8 cellular contexts compared by ENCODE assay signal in genomic region chr20:35284992-35285805, GRCh38. TPM values are rescaled to one million over a fixed set of nuclear protein-coding genes. Genes with fewer than 3 reads are reported as not detected.
DNase-seq lines count a peak whose midpoint lies in the region; ATAC-seq, FAIRE-seq and TF ChIP-seq lines count a peak whose summit lies in the region.

No MANE protein-coding gene starts in this region.

- peak overlapping the region; percentile 84 for H3K4me3 Mint-ChIP-seq in activated T-cell treated with anti-CD3 and anti-CD28 coated beads, Interleukin-2, amount 50 U/mL, for 4 hours
- peak overlapping the region; percentile 97 for H3K4me3 Mint-ChIP-seq in type B pancreatic cell

- CTCF ChIA-PET in HepG2 (lab: Yijun Ruan, JAX; ENCODE audit: low intra/inter-chr PET ratio, low total read pairs), result interaction anchor here (0.8 to 1.1 kb wide), 2 partner anchors 19 to 22 kb away, joined by 3 to 5 read pairs; no protein-coding TSS in a partner anchor

- H3K4me3 ChIP-seq in ascending aorta (peak overlapping the region; percentile 79 to 85), HepG2 (replicated peaks in 1 of 3; ENCODE audit: insufficient read depth in 1 of 3, low read depth in 2 of 3, low read length in 3 of 3) (peak overlapping the region; percentile 80 to 98 (median 81))

- H3K36me3 ChIP-seq in ascending aorta (peaks cover 5 to 14% of the 10 kb centered on the region in 2 donors), HepG2 (replicated peaks in 1 of 2; ENCODE audit: control insufficient read depth in 1 of 2, insufficient read depth in 2 of 2, low read length in 2 of 2) (peaks cover 7 to 19% of the 10 kb centered on the region in 2 experiments; a peak in 4 of 5 replicates)

- WGBS in HepG2 (ENCODE audit: low lambda C conversion rate), result under 1% methylated on average over 19 of the region's 19 CpGs

- H3K9me3 ChIP-seq in ascending aorta (no peaks in the 10 kb centered on the region), HepG2 (ENCODE audit: low read length) (no peaks in the 10 kb centered on the region)

- peak overlapping the region; percentile 99 for H3K27ac Mint-ChIP-seq in type B pancreatic cell

- intact Hi-C loops in ascending aorta (cut with DNase I), result no loop called here
- intact Hi-C loops in HepG2 (cut with micrococcal nuclease; ENCODE audit: unreplicated experiment), result no loop called here

- POLR2A ChIA-PET in HepG2 (lab: Yijun Ruan, JAX), result interaction anchor here (0.6 to 3.5 kb wide), 47 partner anchors 9 to 669 kb away, joined by 3 to 80 read pairs (median 6); partner anchors contain the start of genes ACSS2, CEP250, EDEM2 and ERGIC3

- peak overlapping the region; percentile 91 for H3K4me2 ChIP-seq in HepG2 (ENCODE audit: low read depth, low read length)

- peak overlapping the region; percentile 62 for H2AFZ ChIP-seq in HepG2 (ENCODE audit: low read length)

- H3K27me3 Mint-ChIP-seq in activated T-cell treated with anti-CD3 and anti-CD28 coated beads, Interleukin-2, amount 50 U/mL, for 4 hours (ENCODE audit: low read depth), result no peaks in the 10 kb centered on the region
- H3K27me3 Mint-ChIP-seq in type B pancreatic cell, result no peaks in the 10 kb centered on the region

- H3K4me1 ChIP-seq in ascending aorta (peaks cover 6 to 24% of the 10 kb centered on the region in 2 donors), HepG2 (ENCODE audit: insufficient read depth, low read length) (peaks cover 70% of the 10 kb centered on the region)

- H3K27ac ChIP-seq in ascending aorta (peak overlapping the region; percentile 74 to 75), HepG2 (ENCODE audit: extremely low read length, insufficient read depth, low read length) (peak overlapping the region; percentile 95)

- peak in 1 of 2 experiments; percentile 33; a peak in 1 of 4 replicates for TF ChIP-seq POLR2A in HepG2 (IDR thresholded peaks at IDR 0.05; ENCODE audit: insufficient read depth in 1 of 2, low read depth in 2 of 2, low read length in 2 of 2)

- peaks cover 16% of the 10 kb centered on the region for H4K20me1 ChIP-seq in HepG2 (ENCODE audit: insufficient read depth, low read length)

- H3K36me3 Mint-ChIP-seq in activated T-cell treated with anti-CD3 and anti-CD28 coated beads, Interleukin-2, amount 50 U/mL, for 4 hours (ENCODE audit: insufficient read depth), result peaks cover 9% of the 10 kb centered on the region
- peaks cover 6% of the 10 kb centered on the region for H3K36me3 Mint-ChIP-seq in type B pancreatic cell

- no peak for ATAC-seq in activated T-cell treated with anti-CD3 and anti-CD28 coated beads, Interleukin-2, amount 50 U/mL, for 4 hours
- ATAC-seq in HepG2 (peak; percentile 4), GM19467 (IDR thresholded peaks at IDR 0.05; ENCODE audit: unreplicated experiment) (no peak), GM21717 (IDR thresholded peaks at IDR 0.05; ENCODE audit: unreplicated experiment) (no peak)

- TSS peak; percentile 81 for BruUV-seq in HepG2 (replicated peaks; lab: Mats Ljungman, UMichigan)

- peak overlapping the region; percentile 97 for H3K9ac ChIP-seq in HepG2 (ENCODE audit: insufficient read depth, low read depth, low read length)

- no peak for FAIRE-seq in HepG2 (lab: Jason Lieb, UNC)

- in situ Hi-C loops in HepG2 (cut with HindIII; ENCODE audit: extremely low pct_ligation_motif_present, low pct_unique_long_range_greater_than_20kb) (no loop called here), GM13976 (cut with MboI; ENCODE audit: low sequenced_read_pairs, unreplicated experiment) (no loop called here)

- H3K27me3 ChIP-seq in ascending aorta (no peaks in the 10 kb centered on the region), HepG2 (ENCODE audit: control insufficient read depth in 1 of 2, insufficient read depth in 2 of 2, low read length in 2 of 2) (peaks cover 2 to 6% of the 10 kb centered on the region in 2 experiments; a peak in 2 of 5 replicates)

- no peaks in the 10 kb centered on the region for H3K9me3 Mint-ChIP-seq in activated T-cell treated with anti-CD3 and anti-CD28 coated beads, Interleukin-2, amount 50 U/mL, for 4 hours
- no peaks in the 10 kb centered on the region for H3K9me3 Mint-ChIP-seq in type B pancreatic cell

- no peak for TF ChIP-seq RAD21 in HepG2 (CRISPR knock-in tag; IDR thresholded peaks at IDR 0.05)

- H3K4me1 Mint-ChIP-seq in activated T-cell treated with anti-CD3 and anti-CD28 coated beads, Interleukin-2, amount 50 U/mL, for 4 hours (ENCODE audit: low read depth), result peaks cover 26% of the 10 kb centered on the region
- H3K4me1 Mint-ChIP-seq in type B pancreatic cell (ENCODE audit: unreplicated experiment), result peaks cover 18% of the 10 kb centered on the region

- peaks cover 45% of the 10 kb centered on the region for H3K79me2 ChIP-seq in HepG2 (ENCODE audit: insufficient read depth, low read length)

- TF ChIP-seq CTCF in ascending aorta (IDR thresholded peaks at IDR 0.05), result no peak
- no peak for TF ChIP-seq CTCF in HepG2 (CRISPR knock-in tag; IDR thresholded peaks at IDR 0.05)
- no peak for TF ChIP-seq CTCF in type B pancreatic cell (conservative IDR thresholded peaks at IDR 0.05)
- TF ChIP-seq CTCF in GM13976 (IDR thresholded peaks at IDR 0.05; ENCODE audit: borderline replicate concordance, control extremely low read depth, extremely low read depth, insufficient read depth, missing control alignments), result no peak

- TF ChIP-seq EP300 in HepG2 (IDR thresholded peaks at IDR 0.05; ENCODE audit: low read depth in 2 of 2, low read length in 2 of 2), result no peak
- TF ChIP-seq EP300 in HepG2 (CRISPR knock-in tag; IDR thresholded peaks at IDR 0.05; ENCODE audit: borderline replicate concordance), result 0 out of 2 replicates have a peak, but pooled peaks have one; percentile 57

- no peak for DNase-seq in activated T-cell treated with anti-CD3 and anti-CD28 coated beads, Interleukin-2, amount 50 U/mL, for 4 hours
- DNase-seq in activated T-cell treated with anti-CD3 and anti-CD28 coated beads for 4 hours (no peak), ascending aorta (ENCODE audit: low spot score in 2 of 2) (no peak), HepG2 (ENCODE audit: low spot score) (no peak), type B pancreatic cell (ENCODE audit: extremely low spot score, unreplicated experiment) (no peak), GM13976 (ENCODE audit: low spot score) (no peak)

RNA-seq across cellular contexts. Expression of gene EIF6, which starts 0.6 kb away (rescaled TPM):
- 100 to 1,000 TPM; 307 to 331 (median 310) TPM for total RNA-seq in activated T-cell treated with anti-CD3 and anti-CD28 coated beads, Interleukin-2, amount 50 U/mL, for 4 hours
- total RNA-seq in ascending aorta, result 98.0 TPM
- total RNA-seq in HepG2 (2016; rRNA removed; fragmentation: Illumina TruSeq; extraction: Trizol), result 462 and 603 TPM in 2 replicates
- total RNA-seq in HepG2 (2016; cell fraction: cytosol; rRNA removed; fragmentation: Illumina TruSeq; extraction: Trizol; ENCODE audit: low read depth), result 227 and 243 TPM in 2 replicates
- total RNA-seq in HepG2 (2016; cell fraction: insoluble cytoplasmic fraction; rRNA removed; fragmentation: Illumina TruSeq; extraction: Trizol), result 467 and 649 TPM in 2 replicates
- 251 and 271 TPM in 2 replicates for total RNA-seq in HepG2 (2016; cell fraction: membrane; rRNA removed; fragmentation: Illumina TruSeq; extraction: Trizol)
- total RNA-seq in HepG2 (2016; cell fraction: nucleus; rRNA removed; fragmentation: Illumina TruSeq; extraction: Trizol), result 204 TPM in 2 replicates
- 466 and 470 TPM in 2 replicates for polyA plus RNA-seq in HepG2 (2011; rRNA removed)
- polyA plus RNA-seq in HepG2 (2011; cell fraction: cytosol; rRNA removed), result 383 and 550 TPM in 2 replicates
- polyA plus RNA-seq in HepG2 (2011; cell fraction: nucleus; rRNA removed), result 838 and 950 TPM in 2 replicates
- 248 and 315 TPM in 2 replicates for polyA plus RNA-seq in HepG2 (2012)
- polyA plus RNA-seq in HepG2 (2016; cell fraction: cytosol; fragmentation: Illumina TruSeq; extraction: Trizol; ENCODE audit: low read depth), result 237 and 250 TPM in 2 replicates
- polyA plus RNA-seq in HepG2 (2016; cell fraction: insoluble cytoplasmic fraction; fragmentation: Illumina TruSeq; extraction: Trizol; ENCODE audit: low read depth), result 587 and 631 TPM in 2 replicates
- 232 and 240 TPM in 2 replicates for polyA plus RNA-seq in HepG2 (2016; cell fraction: membrane; fragmentation: Illumina TruSeq; extraction: Trizol; ENCODE audit: low read depth)
- polyA plus RNA-seq in HepG2 (2016; cell fraction: nucleus; fragmentation: Illumina TruSeq; extraction: Trizol; ENCODE audit: insufficient read depth, low read depth), result 358 and 379 TPM in 2 replicates
- polyA minus RNA-seq in HepG2 (2011; rRNA and poly(A)+ RNA removed; ENCODE audit: low replicate concordance), result 350 and 575 TPM in 2 replicates
- 144 and 146 TPM in 2 replicates for polyA minus RNA-seq in HepG2 (2011; cell fraction: cytosol; rRNA and poly(A)+ RNA removed)
- 94.9 and 106 TPM in 2 replicates for polyA minus RNA-seq in HepG2 (2011; cell fraction: nucleus; rRNA and poly(A)+ RNA removed)
- 124 and 185 TPM in 2 replicates for total RNA-seq in type B pancreatic cell (ENCODE audit: low replicate concordance)

RNA-seq across cellular contexts. Expression of gene FAM83C, which starts 7.0 kb away (rescaled TPM):
- total RNA-seq in activated T-cell treated with anti-CD3 and anti-CD28 coated beads, Interleukin-2, amount 50 U/mL, for 4 hours, result not detected
- total RNA-seq in ascending aorta (not detected), HepG2 (2016; rRNA removed; fragmentation: Illumina TruSeq; extraction: Trizol) (0.07 TPM in 1 of 2 replicates, not detected in the other), type B pancreatic cell (ENCODE audit: low replicate concordance) (not detected in 2 replicates)
- 0.09 TPM in 1 of 2 replicates, not detected in the other for total RNA-seq in HepG2 (2016; cell fraction: cytosol; rRNA removed; fragmentation: Illumina TruSeq; extraction: Trizol; ENCODE audit: low read depth)
- 0.06 TPM in 1 of 2 replicates, not detected in the other for total RNA-seq in HepG2 (2016; cell fraction: insoluble cytoplasmic fraction; rRNA removed; fragmentation: Illumina TruSeq; extraction: Trizol)
- 0.07 TPM in 1 of 2 replicates, not detected in the other for total RNA-seq in HepG2 (2016; cell fraction: membrane; rRNA removed; fragmentation: Illumina TruSeq; extraction: Trizol)
- total RNA-seq in HepG2 (2016; cell fraction: nucleus; rRNA removed; fragmentation: Illumina TruSeq; extraction: Trizol), result not detected in 2 replicates
- 0.03 and 0.04 TPM in 2 replicates for polyA plus RNA-seq in HepG2 (2011; rRNA removed)
- 0.03 TPM in 1 of 2 replicates, not detected in the other for polyA plus RNA-seq in HepG2 (2011; cell fraction: cytosol; rRNA removed)
- 0.08 and 0.09 TPM in 2 replicates for polyA plus RNA-seq in HepG2 (2011; cell fraction: nucleus; rRNA removed)
- polyA plus RNA-seq in HepG2 (2012), result 0.05 and 0.16 TPM in 2 replicates
- polyA plus RNA-seq in HepG2 (2016; cell fraction: cytosol; fragmentation: Illumina TruSeq; extraction: Trizol; ENCODE audit: low read depth), result 0.05 and 0.08 TPM in 2 replicates
- polyA plus RNA-seq in HepG2 (2016; cell fraction: insoluble cytoplasmic fraction; fragmentation: Illumina TruSeq; extraction: Trizol; ENCODE audit: low read depth), result 0.10 and 0.16 TPM in 2 replicates
- 0.05 and 0.06 TPM in 2 replicates for polyA plus RNA-seq in HepG2 (2016; cell fraction: membrane; fragmentation: Illumina TruSeq; extraction: Trizol; ENCODE audit: low read depth)
- polyA plus RNA-seq in HepG2 (2016; cell fraction: nucleus; fragmentation: Illumina TruSeq; extraction: Trizol; ENCODE audit: insufficient read depth, low read depth), result not detected in 2 replicates
- 0.04 and 0.07 TPM in 2 replicates for polyA minus RNA-seq in HepG2 (2011; rRNA and poly(A)+ RNA removed; ENCODE audit: low replicate concordance)
- polyA minus RNA-seq in HepG2 (2011; cell fraction: cytosol; rRNA and poly(A)+ RNA removed), result not detected in 2 replicates
- polyA minus RNA-seq in HepG2 (2011; cell fraction: nucleus; rRNA and poly(A)+ RNA removed), result 0.13 TPM in 1 of 2 replicates, not detected in the other

RNA-seq across cellular contexts. Expression of gene MMP24OS, which starts 7.3 kb away (rescaled TPM):
- total RNA-seq in activated T-cell treated with anti-CD3 and anti-CD28 coated beads, Interleukin-2, amount 50 U/mL, for 4 hours, result 10 to 100 TPM; 22.4 to 23.1 (median 22.9) TPM
- 43.1 TPM for total RNA-seq in ascending aorta
- 3.1 and 8.5 TPM in 2 replicates for total RNA-seq in HepG2 (2016; rRNA removed; fragmentation: Illumina TruSeq; extraction: Trizol)
- 0.61 and 0.79 TPM in 2 replicates for total RNA-seq in HepG2 (2016; cell fraction: cytosol; rRNA removed; fragmentation: Illumina TruSeq; extraction: Trizol; ENCODE audit: low read depth)
- 3.4 and 8.7 TPM in 2 replicates for total RNA-seq in HepG2 (2016; cell fraction: insoluble cytoplasmic fraction; rRNA removed; fragmentation: Illumina TruSeq; extraction: Trizol)
- 2.1 TPM in 2 replicates for total RNA-seq in HepG2 (2016; cell fraction: membrane; rRNA removed; fragmentation: Illumina TruSeq; extraction: Trizol)
- total RNA-seq in HepG2 (2016; cell fraction: nucleus; rRNA removed; fragmentation: Illumina TruSeq; extraction: Trizol), result 8.9 and 10.6 TPM in 2 replicates
- 6.0 and 7.1 TPM in 2 replicates for polyA plus RNA-seq in HepG2 (2011; rRNA removed)
- polyA plus RNA-seq in HepG2 (2011; cell fraction: cytosol; rRNA removed), result 2.1 and 2.8 TPM in 2 replicates
- 43.8 and 55.2 TPM in 2 replicates for polyA plus RNA-seq in HepG2 (2011; cell fraction: nucleus; rRNA removed)
- polyA plus RNA-seq in HepG2 (2012), result 5.9 and 6.4 TPM in 2 replicates
- polyA plus RNA-seq in HepG2 (2016; cell fraction: cytosol; fragmentation: Illumina TruSeq; extraction: Trizol; ENCODE audit: low read depth), result 1.8 TPM in 2 replicates
- polyA plus RNA-seq in HepG2 (2016; cell fraction: insoluble cytoplasmic fraction; fragmentation: Illumina TruSeq; extraction: Trizol; ENCODE audit: low read depth), result 4.7 and 7.1 TPM in 2 replicates
- 2.9 and 3.2 TPM in 2 replicates for polyA plus RNA-seq in HepG2 (2016; cell fraction: membrane; fragmentation: Illumina TruSeq; extraction: Trizol; ENCODE audit: low read depth)
- 29.1 and 31.1 TPM in 2 replicates for polyA plus RNA-seq in HepG2 (2016; cell fraction: nucleus; fragmentation: Illumina TruSeq; extraction: Trizol; ENCODE audit: insufficient read depth, low read depth)
- polyA minus RNA-seq in HepG2 (2011; rRNA and poly(A)+ RNA removed; ENCODE audit: low replicate concordance), result 18.5 and 23.2 TPM in 2 replicates
- polyA minus RNA-seq in HepG2 (2011; cell fraction: cytosol; rRNA and poly(A)+ RNA removed), result 1.8 and 3.0 TPM in 2 replicates
- 33.9 and 46.0 TPM in 2 replicates for polyA minus RNA-seq in HepG2 (2011; cell fraction: nucleus; rRNA and poly(A)+ RNA removed)
- total RNA-seq in type B pancreatic cell (ENCODE audit: low replicate concordance), result 63.1 and 77.1 TPM in 2 replicates

RNA-seq across cellular contexts. Expression of gene MMP24, which starts 58.7 kb away (rescaled TPM):
- total RNA-seq in activated T-cell treated with anti-CD3 and anti-CD28 coated beads, Interleukin-2, amount 50 U/mL, for 4 hours, result not detected
- total RNA-seq in ascending aorta, result not detected
- 0.28 and 0.35 TPM in 2 replicates for total RNA-seq in HepG2 (2016; rRNA removed; fragmentation: Illumina TruSeq; extraction: Trizol)
- total RNA-seq in HepG2 (2016; cell fraction: cytosol; rRNA removed; fragmentation: Illumina TruSeq; extraction: Trizol; ENCODE audit: low read depth), result 0.10 and 0.18 TPM in 2 replicates
- 0.22 and 0.30 TPM in 2 replicates for total RNA-seq in HepG2 (2016; cell fraction: insoluble cytoplasmic fraction; rRNA removed; fragmentation: Illumina TruSeq; extraction: Trizol)
- total RNA-seq in HepG2 (2016; cell fraction: membrane; rRNA removed; fragmentation: Illumina TruSeq; extraction: Trizol), result 0.31 and 0.43 TPM in 2 replicates
- total RNA-seq in HepG2 (2016; cell fraction: nucleus; rRNA removed; fragmentation: Illumina TruSeq; extraction: Trizol), result 0.12 and 0.16 TPM in 2 replicates
- polyA plus RNA-seq in HepG2 (2011; rRNA removed), result 0.29 and 0.43 TPM in 2 replicates
- polyA plus RNA-seq in HepG2 (2011; cell fraction: cytosol; rRNA removed), result 0.38 and 0.40 TPM in 2 replicates
- polyA plus RNA-seq in HepG2 (2011; cell fraction: nucleus; rRNA removed), result 0.56 and 0.59 TPM in 2 replicates
- 0.32 and 0.33 TPM in 2 replicates for polyA plus RNA-seq in HepG2 (2012)
- polyA plus RNA-seq in HepG2 (2016; cell fraction: cytosol; fragmentation: Illumina TruSeq; extraction: Trizol; ENCODE audit: low read depth), result 0.06 and 0.07 TPM in 2 replicates
- polyA plus RNA-seq in HepG2 (2016; cell fraction: insoluble cytoplasmic fraction; fragmentation: Illumina TruSeq; extraction: Trizol; ENCODE audit: low read depth), result 0.16 and 0.24 TPM in 2 replicates
- 0.21 and 0.23 TPM in 2 replicates for polyA plus RNA-seq in HepG2 (2016; cell fraction: membrane; fragmentation: Illumina TruSeq; extraction: Trizol; ENCODE audit: low read depth)
- polyA plus RNA-seq in HepG2 (2016; cell fraction: nucleus; fragmentation: Illumina TruSeq; extraction: Trizol; ENCODE audit: insufficient read depth, low read depth), result 0.23 and 0.37 TPM in 2 replicates
- polyA minus RNA-seq in HepG2 (2011; rRNA and poly(A)+ RNA removed; ENCODE audit: low replicate concordance), result 0.54 and 0.76 TPM in 2 replicates
- polyA minus RNA-seq in HepG2 (2011; cell fraction: cytosol; rRNA and poly(A)+ RNA removed), result 0.26 TPM in 1 of 2 replicates, not detected in the other
- 0.26 and 0.37 TPM in 2 replicates for polyA minus RNA-seq in HepG2 (2011; cell fraction: nucleus; rRNA and poly(A)+ RNA removed)
- total RNA-seq in type B pancreatic cell (ENCODE audit: low replicate concordance), result 2.2 and 2.6 TPM in 2 replicates
